ENCODE assay signal across 1 cellular context in genomic region chr10:119541459-119542356, GRCh38.
TF ChIP-seq lines count a peak whose summit lies in the region.

No MANE protein-coding gene starts in this region.

TF ChIP-seq in K562, 482 proteins besides CTCF, POLR2A, EP300 and RAD21 (continued from another document):
- no peak for TF ChIP-seq RBFOX2 (IDR thresholded peaks at IDR 0.05; ENCODE audit: low read depth, low read length)
- no peak for TF ChIP-seq KLF13 (tag; IDR thresholded peaks at IDR 0.05; ENCODE audit: borderline replicate concordance, low read depth)
- TF ChIP-seq UBTF (IDR thresholded peaks at IDR 0.05; ENCODE audit: borderline replicate concordance in 1 of 2, low read depth in 2 of 2, low read length in 2 of 2): peak in 1 of 2 experiments; percentile 20; a peak in 1 of 4 replicates
- no peak for TF ChIP-seq SOX6 (IDR thresholded peaks at IDR 0.05)
- TF ChIP-seq GABPB1 (CRISPR knock-in tag; IDR thresholded peaks at IDR 0.05): 0 out of 2 replicates have a peak, but pooled peaks have one; percentile 22
- TF ChIP-seq EGR1 (conservative IDR thresholded peaks at IDR 0.05): peak; percentile 85
- 0 out of 2 replicates have a peak, but pooled peaks have one; percentile 59 for TF ChIP-seq SPI1 (IDR thresholded peaks at IDR 0.05; ENCODE audit: borderline replicate concordance, low read depth, low read length)
- no peak for TF ChIP-seq MAX (CRISPR knock-in tag; IDR thresholded peaks at IDR 0.05)
- no peak for TF ChIP-seq SAFB2 (IDR thresholded peaks at IDR 0.05; ENCODE audit: borderline replicate concordance, low read depth, low read length, severe bottlenecking)
- TF ChIP-seq HMG20A (CRISPR knock-in tag; conservative IDR thresholded peaks at IDR 0.05): no peak
- no peak for TF ChIP-seq ZNF561 (CRISPR knock-in tag; conservative IDR thresholded peaks at IDR 0.05)
- no peak for TF ChIP-seq ATF3 (IDR thresholded peaks at IDR 0.05)
- TF ChIP-seq ATF3 (CRISPR knock-in tag; conservative IDR thresholded peaks at IDR 0.05): no peak
- no peak for TF ChIP-seq ZNF75A (CRISPR knock-in tag; IDR thresholded peaks at IDR 0.05)
